In genomic region chr1:156146749-156147405, GRCh38 we compare ENCODE assay signal across 8 cellular contexts. TPM values are rescaled to one million over a fixed set of nuclear protein-coding genes. Genes with fewer than 3 reads are reported as not detected.
DNase-seq lines count a peak whose midpoint lies in the region; ATAC-seq and TF ChIP-seq lines count a peak whose summit lies in the region.

No MANE protein-coding gene starts in this region.

- no peaks in the 10 kb centered on the region for H3K9me3 ChIP-seq in body of pancreas

- WGBS in body of pancreas, 2 donors, result 19 to 30% methylated on average over 9 of the region's 9 CpGs

- H3K9me3 Mint-ChIP-seq in nephron, result no peaks in the 10 kb centered on the region

- ATAC-seq in body of pancreas (no peak), GM18870 (IDR thresholded peaks at IDR 0.05; ENCODE audit: unreplicated experiment) (no peak)

- H3K36me3 ChIP-seq in body of pancreas (replicated peaks in 1 of 2; ENCODE audit: insufficient read depth in 1 of 2, low read depth in 2 of 2), result no peaks in the 10 kb centered on the region

- no peak overlapping the region for H3K27ac ChIP-seq in body of pancreas

- H3K4me3 ChIP-seq in body of pancreas, result no peak overlapping the region

- no peaks in the 10 kb centered on the region for H3K4me1 ChIP-seq in body of pancreas

- H3K4me1 Mint-ChIP-seq in nephron, result peaks cover 32% of the 10 kb centered on the region

- no peaks in the 10 kb centered on the region for H3K27me3 ChIP-seq in body of pancreas

- DNase-seq in CD1c-positive myeloid dendritic cell (ENCODE audit: extremely low spot score), result peak; percentile 44
- DNase-seq in M059J (ENCODE audit: low read depth), result peak; percentile 51
- DNase-seq in body of pancreas, result peak in 3 of 4 donors; percentile 31 to 37 (median 35)
- DNase-seq in T1000 (lab: John Stamatoyannopoulos, UW), result no peak
- DNase-seq in activated CD8-positive, alpha-beta memory T cell treated with anti-CD3 and anti-CD28 coated beads, Interleukin-2, amount 50 U/mL, for 48 hours, result no peak
- no peak for DNase-seq in NCI-H748 (lab: John Stamatoyannopoulos, UW; ENCODE audit: unreplicated experiment)

- no peak for TF ChIP-seq CTCF in body of pancreas (IDR thresholded peaks at IDR 0.05)
- TF ChIP-seq CTCF in nephron (IDR thresholded peaks at IDR 0.05; ENCODE audit: unreplicated experiment in 3 of 3), result no peak

- H3K4me3 Mint-ChIP-seq in nephron, result peak overlapping the region; percentile 66 to 76 (median 69)

- TF ChIP-seq POLR2A in body of pancreas (IDR thresholded peaks at IDR 0.05), result no peak

- H3K27ac Mint-ChIP-seq in nephron, result peak overlapping the region; percentile 62 to 82 (median 80)

- no peaks in the 10 kb centered on the region for H3K36me3 Mint-ChIP-seq in nephron (ENCODE audit: low read depth)

- intact Hi-C loops in body of pancreas (cut with DNase I), result loop anchor here (5.0 kb wide), 1 partner anchor 75 kb away; no protein-coding TSS in a partner anchor

- H3K27me3 Mint-ChIP-seq in nephron (ENCODE audit: low read depth), result peaks cover 29% of the 10 kb centered on the region

RNA-seq across cellular contexts. Expression of gene SEMA4A, which starts 6.5 kb away (rescaled TPM):
- 0.37 and 1.3 TPM in 2 replicates for total RNA-seq in M059J (2014; rRNA removed; shearing (Covaris generic))
- total RNA-seq in body of pancreas, result 10 to 100 TPM in 1 of 2 donors, 1 to 10 TPM in 1; 2.6 to 11.9 TPM

RNA-seq across cellular contexts. Expression of gene LMNA, which starts 32.4 kb away (rescaled TPM):
- 396 and 698 TPM in 2 replicates for total RNA-seq in M059J (2014; rRNA removed; shearing (Covaris generic))
- total RNA-seq in body of pancreas, result 100 to 1,000 TPM; 152 to 186 TPM

RNA-seq across cellular contexts. Expression of gene SLC25A44, which starts 47.0 kb away (rescaled TPM):
- total RNA-seq in M059J (2014; rRNA removed; shearing (Covaris generic)), result 18.5 and 25.8 TPM in 2 replicates
- total RNA-seq in body of pancreas, result 10 to 100 TPM in 1 of 2 donors, 1 to 10 TPM in 1; 5.2 to 13.2 TPM

Comparison
In these comparisons a context has a peak if more than half of its experiments do, and no peak if none do; other contexts are left out.
1. DNase-seq: peak in CD1c-positive myeloid dendritic cell (single experiment), M059J (single experiment) and body of pancreas (3 of 4); none in T1000 (single experiment), activated CD8-positive, alpha-beta memory T cell treated with anti-CD3 and anti-CD28 coated beads, Interleukin-2, amount 50 U/mL, for 48 hours (single experiment) and NCI-H748 (single experiment).